Comparison of ENCODE assay signal across 11 cellular contexts in genomic region chr5:122882836-122883235, GRCh38. TPM values are rescaled to one million over a fixed set of nuclear protein-coding genes. Genes with fewer than 3 reads are reported as not detected.
DNase-seq lines count a peak whose midpoint lies in the region; ATAC-seq and TF ChIP-seq lines count a peak whose summit lies in the region.
"Had no signal": no experiment of that assay in that cellular context is flagged by ENCODE, and none has a peak within 500 bp of the region (broad histone marks: within the 10 kb centered on the region; RNA-seq: fewer than 3 reads in every experiment).

No MANE protein-coding gene starts in this region.

- peak; percentile 51 for DNase-seq in ELR (ENCODE audit: low read depth)
- DNase-seq in SK-N-SH = no peak
- peak in 1 of 2 donors; percentile 30 for DNase-seq in foreskin keratinocyte
- DNase-seq in NCI-H1694 (lab: John Stamatoyannopoulos, UW) = no peak
- no peak for DNase-seq in NCI-H1092 treated with DMSO at 0.1 percent for 48 hours (lab: John Stamatoyannopoulos, UW)
- no peak for DNase-seq in transverse colon
- DNase-seq: activated naive CD8-positive, alpha-beta T cell treated with anti-CD3 and anti-CD28 coated beads, Interleukin-2, amount 10 ng/mL, durations not matched to agents 7 days and 5 days; mesendoderm; stimulated activated naive CD4-positive, alpha-beta T cell treated with Interleukin-2 at 50 U/mL for 16 hours had no signal

- CTCF ChIA-PET in SK-N-SH (lab: Yijun Ruan, JAX) = no interaction called here

- H3K27ac ChIP-seq in SK-N-SH (ENCODE audit: low read depth in 2 of 2, low read length in 1 of 2) = peak overlapping the region; percentile 3 to 27; a peak in 2 of 4 replicates
- H3K27ac ChIP-seq in foreskin keratinocyte = no peak overlapping the region
- no peak overlapping the region for H3K27ac ChIP-seq in transverse colon

- ATAC-seq in GM21717 (IDR thresholded peaks at IDR 0.05; ENCODE audit: unreplicated experiment) (peak; percentile 62), foreskin keratinocyte (peak; percentile 74), GM18520 (IDR thresholded peaks at IDR 0.05; ENCODE audit: unreplicated experiment) (no peak)

- no peak overlapping the region for H3K9ac ChIP-seq in SK-N-SH

- H3K36me3 ChIP-seq in SK-N-SH (replicated peaks in 1 of 2; ENCODE audit: control insufficient read depth in 1 of 2, insufficient read depth in 2 of 2, low read length in 1 of 2) (no peaks in the 10 kb centered on the region), transverse colon (no peaks in the 10 kb centered on the region)

- TF ChIP-seq EP300 in SK-N-SH (IDR thresholded peaks at IDR 0.05; ENCODE audit: borderline replicate concordance in 1 of 2, low read depth in 1 of 2, low read length in 1 of 2) (no peak), transverse colon (IDR thresholded peaks at IDR 0.05; ENCODE audit: low read depth) (no peak)

- H3K27me3 ChIP-seq in SK-N-SH (ENCODE audit: insufficient read depth) (no peaks in the 10 kb centered on the region), foreskin keratinocyte (no peaks in the 10 kb centered on the region), transverse colon (no peaks in the 10 kb centered on the region)

- peaks cover 14% of the 10 kb centered on the region for H3F3A ChIP-seq in SK-N-SH (replicated peaks; ENCODE audit: insufficient read depth)

- no peaks in the 10 kb centered on the region; the same call in none of the 2 replicates for H3K79me2 ChIP-seq in SK-N-SH (ENCODE audit: insufficient read depth)

- 37% methylated on average over 3 of the region's 3 CpGs for WGBS in SK-N-SH (ENCODE audit: low lambda C conversion rate)
- WGBS in transverse colon (ENCODE audit: low coverage in 1 of 2), 2 donors = 64 to 76% methylated on average over 3 of the region's 3 CpGs

- no peak overlapping the region for H2AFZ ChIP-seq in SK-N-SH (ENCODE audit: low read depth)

- no peak for TF ChIP-seq RAD21 in SK-N-SH (IDR thresholded peaks at IDR 0.05; ENCODE audit: low read length)

- H3K4me3 ChIP-seq in SK-N-SH (ENCODE audit: low read depth in 2 of 2, low read length in 1 of 2) (no peak overlapping the region), transverse colon (no peak overlapping the region)

- peak overlapping the region; percentile 34; the same call in 1 of the 2 replicates for H3K4me2 ChIP-seq in SK-N-SH

- POLR2A ChIA-PET in SK-N-SH (lab: Yijun Ruan, JAX) = no interaction called here

- H4K20me1 ChIP-seq in SK-N-SH (ENCODE audit: insufficient read depth) = no peaks in the 10 kb centered on the region

- no peaks in the 10 kb centered on the region for H3K9me2 ChIP-seq in SK-N-SH

- in situ Hi-C loops in transverse colon (cut with MboI; ENCODE audit: low pct_ligation_motif_present in 1 of 4, low pct_unique_long_range_greater_than_20kb in 1 of 4, low sequenced_read_pairs in 3 of 4) = no loop called here

- intact Hi-C loops in transverse colon (cut with DNase I; ENCODE audit: low total_unique reads) = no loop called here

- TF ChIP-seq CTCF in SK-N-SH (IDR thresholded peaks at IDR 0.05) (no peak), foreskin keratinocyte (conservative IDR thresholded peaks at IDR 0.05) (no peak), transverse colon (IDR thresholded peaks at IDR 0.05) (no peak)

- H3K9me3 ChIP-seq in SK-N-SH (peaks cover 5% of the 10 kb centered on the region; the same call in 1 of the 2 replicates), transverse colon (no peaks in the 10 kb centered on the region)

- TF ChIP-seq POLR2A in transverse colon (IDR thresholded peaks at IDR 0.05) = no peak

- H3K4me1 ChIP-seq in SK-N-SH (ENCODE audit: control insufficient read depth in 1 of 2, insufficient read depth in 2 of 2, low read depth in 1 of 2, low read length in 1 of 2) (peaks cover 5 to 24% of the 10 kb centered on the region in 2 experiments; a peak in 2 of 4 replicates), foreskin keratinocyte (peaks cover 18% of the 10 kb centered on the region), transverse colon (peaks cover 0 to 28% (median 0%) of the 10 kb centered on the region in 4 donors)

TF ChIP-seq in SK-N-SH, 30 proteins besides CTCF, POLR2A, EP300 and RAD21:
- TF ChIP-seq PBX3 (IDR thresholded peaks at IDR 0.05) = no peak
- no peak for TF ChIP-seq RFX5 (IDR thresholded peaks at IDR 0.05; ENCODE audit: low read length)
- no peak for TF ChIP-seq MAX (IDR thresholded peaks at IDR 0.05; ENCODE audit: low read depth)
- TF ChIP-seq FOSL2 (IDR thresholded peaks at IDR 0.05; ENCODE audit: borderline replicate concordance, low read depth) = no peak

RNA-seq across cellular contexts. Expression of gene SNX24, which starts 37.4 kb away (rescaled TPM):
- polyA plus RNA-seq in SK-N-SH (2012; rRNA removed) (8.2 and 9.9 TPM in 2 replicates), foreskin keratinocyte (20.2 and 24.4 TPM in 2 replicates)
- 13.6 and 18.0 TPM in 2 replicates for polyA plus RNA-seq in SK-N-SH (2012; cell fraction: cytosol; rRNA removed)
- 7.9 and 13.1 TPM in 2 replicates for polyA plus RNA-seq in SK-N-SH (2012; cell fraction: nucleus; rRNA removed)
- total RNA-seq in foreskin keratinocyte (23.5 and 29.9 TPM in 2 replicates), transverse colon (10 to 100 TPM; 10.7 to 29.9 (median 16.1) TPM)

Comparison
In these comparisons a context has a peak if more than half of its experiments do, and no peak if none do; other contexts are left out.
1. H3K27ac ChIP-seq: peak in SK-N-SH (2 of 2); none in foreskin keratinocyte (single experiment) and transverse colon (0 of 4).